1 cellular context compared by ENCODE assay signal in genomic region chr19:14516746-14517438, GRCh38.
TF ChIP-seq lines count a peak whose summit lies in the region.

No MANE protein-coding gene starts in this region.

TF ChIP-seq in WTC11, 78 proteins besides CTCF, POLR2A, EP300 and RAD21 (continued from another document):
- TF ChIP-seq FOXP4 (CRISPR knock-in tag; IDR thresholded peaks at IDR 0.05) (no peak), ZNF317 (CRISPR knock-in tag; IDR thresholded peaks at IDR 0.05; ENCODE audit: borderline replicate concordance, low read depth) (no peak), ZNF423 (CRISPR knock-in tag; IDR thresholded peaks at IDR 0.05) (no peak), ATF6 (CRISPR knock-in tag; IDR thresholded peaks at IDR 0.05) (no peak), ZNF512 (CRISPR knock-in tag; IDR thresholded peaks at IDR 0.05; ENCODE audit: borderline replicate concordance) (no peak), ZNF416 (CRISPR knock-in tag; IDR thresholded peaks at IDR 0.05) (no peak), ZNF671 (CRISPR knock-in tag; IDR thresholded peaks at IDR 0.05) (no peak), ZNF532 (CRISPR knock-in tag; IDR thresholded peaks at IDR 0.05; ENCODE audit: borderline replicate concordance) (no peak), SP1 (CRISPR knock-in tag; conservative IDR thresholded peaks at IDR 0.05) (no peak), MYBL2 (CRISPR knock-in tag; IDR thresholded peaks at IDR 0.05) (no peak)
